Comparison of ENCODE assay signal across 14 cellular contexts in the genomic region with DNA sequence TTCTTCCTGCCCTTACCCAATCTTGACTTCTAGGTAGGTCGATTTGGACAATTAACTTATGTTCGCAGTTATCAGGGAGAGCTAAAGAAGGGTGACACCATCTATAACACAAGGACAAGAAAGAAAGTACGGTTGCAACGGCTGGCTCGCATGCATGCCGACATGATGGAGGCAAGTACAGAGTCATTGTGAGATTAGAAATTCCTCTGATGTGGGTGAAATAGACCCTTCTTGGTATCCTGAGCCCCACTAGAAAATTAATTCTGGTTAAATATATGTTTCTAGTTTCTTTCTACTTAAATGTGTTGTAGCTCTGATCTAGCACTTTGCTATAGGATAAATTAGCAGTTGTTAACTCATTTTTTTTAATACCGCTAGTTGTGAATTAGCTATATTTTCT.
"Had no signal": no experiment of that assay in that cellular context is flagged by ENCODE, and none has a peak within 500 bp of the region (broad histone marks: within the 10 kb centered on the region; RNA-seq: fewer than 3 reads in every experiment).

No MANE protein-coding gene starts in this region.

- H3K27ac Mint-ChIP-seq: activated naive CD4-positive, alpha-beta T cell treated with anti-CD3 and anti-CD28 coated beads, Interleukin-2, amount 10 ng/mL, durations not matched to agents 7 days and 5 days had no signal

- H3K9me3 ChIP-seq: esophagus muscularis mucosa, mucosa of descending colon, ovary, sigmoid colon, thyroid gland had no signal

- H3K9me3 Mint-ChIP-seq: activated naive CD4-positive, alpha-beta T cell treated with anti-CD3 and anti-CD28 coated beads, Interleukin-2, amount 10 ng/mL, durations not matched to agents 7 days and 5 days; activated T-helper 2 cell treated with anti-CD3 and anti-CD28 coated beads, Interferon-gamma antibody, Interleukin-2, Interleukin-4, amounts not matched to agents 10 μg/mL and 5 μg/mL and 100 μg/mL, durations not matched to agents 14 hours and 24 hours and 36 hours; naive thymus-derived CD4-positive, alpha-beta T cell; T-helper 2 cell treated with Interferon-gamma antibody and Interleukin-4, amounts not matched to agents 5 μg/mL and 100 μg/mL, for 36 hours had no signal

- H3K4me2 ChIP-seq: hepatocyte had no signal

- DNase-seq: activated CD8-positive, alpha-beta memory T cell treated with anti-CD3 and anti-CD28 coated beads, Interleukin-2, amount 50 U/mL, for 48 hours; islet precursor cell; sigmoid colon; stimulated activated CD4-positive, alpha-beta T cell treated with anti-CD3 and anti-CD28 coated beads, Interleukin-1b, Interleukin-23, amount 100 ng/mL, for 48 hours had no signal

- FAIRE-seq: urothelium cell line had no signal

- H2AFZ ChIP-seq: hepatocyte had no signal

- H3K4me1 ChIP-seq: sigmoid colon, thyroid gland had no signal

- H3K36me3 ChIP-seq: ovary had no signal

- H3K27me3 ChIP-seq: esophagus muscularis mucosa, hepatocyte, ovary, sigmoid colon, thyroid gland had no signal

- H3K27me3 Mint-ChIP-seq: activated naive CD4-positive, alpha-beta T cell treated with anti-CD3 and anti-CD28 coated beads, Interleukin-2, amount 10 ng/mL, durations not matched to agents 7 days and 5 days; naive thymus-derived CD4-positive, alpha-beta T cell had no signal

- H3K27ac ChIP-seq: hepatocyte, ovary had no signal

- H3K4me3 Mint-ChIP-seq: activated naive CD4-positive, alpha-beta T cell treated with anti-CD3 and anti-CD28 coated beads, Interleukin-2, amount 10 ng/mL, durations not matched to agents 7 days and 5 days; naive thymus-derived CD4-positive, alpha-beta T cell; T-helper 2 cell treated with Interferon-gamma antibody and Interleukin-4, amounts not matched to agents 5 μg/mL and 100 μg/mL, for 36 hours had no signal

- H3K4me3 ChIP-seq: esophagus muscularis mucosa, hepatocyte, mucosa of descending colon, ovary, sigmoid colon, thyroid gland had no signal
